Comparison of ENCODE assay signal across 13 cellular contexts in the genomic region with DNA sequence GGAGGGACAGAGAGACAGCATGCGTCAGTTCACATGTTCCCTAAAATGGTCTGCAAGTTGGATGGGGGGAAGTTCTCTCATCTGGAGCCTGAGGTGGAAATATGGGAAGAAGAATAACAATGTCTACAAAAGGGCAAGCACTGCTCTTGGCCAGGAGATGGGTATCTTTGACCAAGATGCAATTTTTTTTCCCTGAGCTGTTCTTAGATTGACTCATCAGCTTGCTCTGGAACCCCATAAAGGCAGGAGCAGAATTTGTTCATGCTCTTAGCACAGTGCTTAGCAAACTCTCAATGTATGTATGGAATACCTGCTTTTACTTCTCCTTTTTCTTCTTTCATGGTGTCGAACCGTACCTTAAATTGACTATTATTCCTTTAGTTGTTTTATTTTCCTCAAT.
A peak's percentile ranks its signal among the peaks of the same experiment; 100 is the strongest.
DNase-seq lines count a peak whose midpoint lies in the region; ATAC-seq lines count a peak whose summit lies in the region.
"Had no signal": no experiment of that assay in that cellular context is flagged by ENCODE, and none has a peak within 500 bp of the region (broad histone marks: within the 10 kb centered on the region; RNA-seq: fewer than 3 reads in every experiment).

No MANE protein-coding gene starts in this region.

- H3K4me1 Mint-ChIP-seq in activated T-helper 1 cell treated with anti-CD3 and anti-CD28 coated beads, Interleukin-12 subunit alpha, Interleukin-12 subunit beta, Interleukin-2, Interleukin-4 antibody, amounts not matched to agents 30 ng/mL and 10 ng/mL and 1 ng/mL, durations not matched to agents 14 hours and 24 hours and 36 hours (ENCODE audit: low read depth): peaks cover 12% of the 10 kb centered on the region
- H3K4me1 Mint-ChIP-seq in activated naive CD4-positive, alpha-beta T cell treated with anti-CD3 and anti-CD28 coated beads for 36 hours (ENCODE audit: low read depth): peaks cover 6% of the 10 kb centered on the region

- no peaks in the 10 kb centered on the region for H3K9me3 Mint-ChIP-seq in activated T-helper 1 cell treated with anti-CD3 and anti-CD28 coated beads, Interleukin-12 subunit alpha, Interleukin-12 subunit beta, Interleukin-2, Interleukin-4 antibody, amounts not matched to agents 30 ng/mL and 10 ng/mL and 1 ng/mL, durations not matched to agents 14 hours and 24 hours and 36 hours
- no peaks in the 10 kb centered on the region for H3K9me3 Mint-ChIP-seq in activated naive CD4-positive, alpha-beta T cell treated with anti-CD3 and anti-CD28 coated beads for 36 hours
- H3K9me3 Mint-ChIP-seq: natural killer cell had no signal

- peak; percentile 72 for DNase-seq in EH (ENCODE audit: low read depth)
- DNase-seq in activated T-helper 1 cell treated with anti-CD3 and anti-CD28 coated beads, Interleukin-12 subunit alpha, Interleukin-12 subunit beta, Interleukin-2, Interleukin-4 antibody, amounts not matched to agents 30 ng/mL and 10 ng/mL and 1 ng/mL, durations not matched to agents 14 hours and 24 hours and 36 hours (ENCODE audit: low spot score): no peak
- DNase-seq in activated effector memory CD4-positive, alpha-beta T cell treated with anti-CD3 and anti-CD28 coated beads, Interleukin-2, amount 50 U/mL, for 16 hours: no peak
- DNase-seq in dedifferentiated amniotic fluid mesenchymal stem cell (ENCODE audit: extremely low spot score): no peak
- DNase-seq in activated CD4-positive, alpha-beta T cell treated with anti-CD3 and anti-CD28 coated beads, Interleukin-2, amount 50 U/mL, for 48 hours: no peak
- DNase-seq in activated naive CD4-positive, alpha-beta T cell treated with anti-CD3 and anti-CD28 coated beads for 36 hours: no peak
- DNase-seq: activated CD4-positive, alpha-beta T cell treated with anti-CD3 and anti-CD28 coated beads, Interleukin-2, amount 50 U/mL, for 1 hour; MV-4-11; natural killer cell; stimulated activated CD4-positive, alpha-beta T cell treated with anti-CD3 and anti-CD28 coated beads, Interleukin-1b, Interleukin-23, amount 100 ng/mL, for 48 hours; upper lobe of right lung had no signal

- intact Hi-C loops in activated T-helper 1 cell treated with anti-CD3 and anti-CD28 coated beads, Interleukin-12 subunit alpha, Interleukin-12 subunit beta, Interleukin-2, Interleukin-4 antibody, amounts not matched to agents 30 ng/mL and 10 ng/mL and 1 ng/mL, durations not matched to agents 14 hours and 24 hours and 36 hours (cut with micrococcal nuclease): loop anchor here (1.0 to 5.0 kb wide), 2 partner anchors 103 to 407 kb away; no protein-coding TSS in a partner anchor
- intact Hi-C loops in activated naive CD4-positive, alpha-beta T cell treated with anti-CD3 and anti-CD28 coated beads for 36 hours (cut with micrococcal nuclease): no loop called here

- H3K27me3 Mint-ChIP-seq in activated T-helper 1 cell treated with anti-CD3 and anti-CD28 coated beads, Interleukin-12 subunit alpha, Interleukin-12 subunit beta, Interleukin-2, Interleukin-4 antibody, amounts not matched to agents 30 ng/mL and 10 ng/mL and 1 ng/mL, durations not matched to agents 14 hours and 24 hours and 36 hours (ENCODE audit: insufficient read depth): peaks cover 9% of the 10 kb centered on the region
- peaks cover 20% of the 10 kb centered on the region for H3K27me3 Mint-ChIP-seq in activated naive CD4-positive, alpha-beta T cell treated with anti-CD3 and anti-CD28 coated beads for 36 hours (ENCODE audit: low read depth)

- ATAC-seq in GM19397 (IDR thresholded peaks at IDR 0.05; ENCODE audit: unreplicated experiment) (peak; percentile 34), HG03039 (IDR thresholded peaks at IDR 0.05; ENCODE audit: unreplicated experiment) (peak; percentile 53)
- ATAC-seq: upper lobe of right lung had no signal

- no peak overlapping the region for H3K4me3 Mint-ChIP-seq in activated T-helper 1 cell treated with anti-CD3 and anti-CD28 coated beads, Interleukin-12 subunit alpha, Interleukin-12 subunit beta, Interleukin-2, Interleukin-4 antibody, amounts not matched to agents 30 ng/mL and 10 ng/mL and 1 ng/mL, durations not matched to agents 14 hours and 24 hours and 36 hours
- H3K4me3 Mint-ChIP-seq in activated naive CD4-positive, alpha-beta T cell treated with anti-CD3 and anti-CD28 coated beads for 36 hours: no peak overlapping the region
- H3K4me3 Mint-ChIP-seq: natural killer cell had no signal

- CTCF ChIA-PET in activated naive CD4-positive, alpha-beta T cell treated with anti-CD3 and anti-CD28 coated beads for 36 hours (lab: Charles Lee): no interaction called here

- H3K36me3 Mint-ChIP-seq in activated T-helper 1 cell treated with anti-CD3 and anti-CD28 coated beads, Interleukin-12 subunit alpha, Interleukin-12 subunit beta, Interleukin-2, Interleukin-4 antibody, amounts not matched to agents 30 ng/mL and 10 ng/mL and 1 ng/mL, durations not matched to agents 14 hours and 24 hours and 36 hours (ENCODE audit: low read depth): no peaks in the 10 kb centered on the region
- no peaks in the 10 kb centered on the region for H3K36me3 Mint-ChIP-seq in activated naive CD4-positive, alpha-beta T cell treated with anti-CD3 and anti-CD28 coated beads for 36 hours (ENCODE audit: low read depth)
- H3K36me3 Mint-ChIP-seq: natural killer cell had no signal

- H3K27ac Mint-ChIP-seq in activated T-helper 1 cell treated with anti-CD3 and anti-CD28 coated beads, Interleukin-12 subunit alpha, Interleukin-12 subunit beta, Interleukin-2, Interleukin-4 antibody, amounts not matched to agents 30 ng/mL and 10 ng/mL and 1 ng/mL, durations not matched to agents 14 hours and 24 hours and 36 hours: peak overlapping the region; percentile 45
- no peak overlapping the region for H3K27ac Mint-ChIP-seq in activated naive CD4-positive, alpha-beta T cell treated with anti-CD3 and anti-CD28 coated beads for 36 hours
- H3K27ac Mint-ChIP-seq: natural killer cell had no signal
